In genomic region chr6:52388790-52389189, GRCh38 we compare ENCODE assay signal across 11 cellular contexts. TPM values are rescaled to one million over a fixed set of nuclear protein-coding genes. Genes with fewer than 3 reads are reported as not detected.
DNase-seq lines count a peak whose midpoint lies in the region; ATAC-seq, FAIRE-seq and TF ChIP-seq lines count a peak whose summit lies in the region.
"Had no signal": no experiment of that assay in that cellular context is flagged by ENCODE, and none has a peak within 500 bp of the region (broad histone marks: within the 10 kb centered on the region; RNA-seq: fewer than 3 reads in every experiment).

No MANE protein-coding gene starts in this region.

- H4K20me1 ChIP-seq in OCI-LY1 (ENCODE audit: insufficient read depth, low read length) = no peaks in the 10 kb centered on the region

- no peaks in the 10 kb centered on the region for H3K9me2 ChIP-seq in OCI-LY1 (ENCODE audit: low read depth, low read length)

- no peak overlapping the region for H2AFZ ChIP-seq in OCI-LY1 (ENCODE audit: low read length)

- H3K4me3 ChIP-seq in OCI-LY1 (ENCODE audit: low read depth, low read length, poor library complexity, severe bottlenecking) = no peak overlapping the region
- no peak overlapping the region for H3K4me3 ChIP-seq in choroid plexus epithelial cell (ENCODE audit: low read depth, low read length)
- H3K4me3 ChIP-seq in aorta (ENCODE audit: low read length in 2 of 2) = no peak overlapping the region
- H3K4me3 ChIP-seq: cardiac muscle cell had no signal

- no peak overlapping the region; the same call in 1 of the 2 replicates for H3K4me2 ChIP-seq in OCI-LY1 (ENCODE audit: low read length)

- peak; percentile 26 for FAIRE-seq in GM18507 (lab: Jason Lieb, UNC)

- DNase-seq in GM18507 (ENCODE audit: extremely low spot score, insufficient read length, low read depth) = no peak
- peak; percentile 25 for DNase-seq in choroid plexus epithelial cell (ENCODE audit: low read depth)
- peak; percentile 86 for DNase-seq in pons (ENCODE audit: low spot score)
- no peak for DNase-seq in aorta
- DNase-seq in activated CD8-positive, alpha-beta memory T cell treated with anti-CD3 and anti-CD28 coated beads, Interleukin-2, amount 50 U/mL, for 48 hours = no peak
- DNase-seq: activated T-cell treated with anti-CD3 and anti-CD28 coated beads, Interleukin-2, amount 50 U/mL, for 4 hours; stimulated activated CD4-positive, alpha-beta T cell treated with anti-CD3 and anti-CD28 coated beads, Interleukin-15, amount 100 ng/mL, for 24 hours had no signal

- H3K9me3 ChIP-seq in OCI-LY1 (ENCODE audit: low read length) = no peaks in the 10 kb centered on the region
- H3K9me3 ChIP-seq in aorta (ENCODE audit: control insufficient read depth, low read length) = no peaks in the 10 kb centered on the region

- peaks cover 28% of the 10 kb centered on the region for H3K4me1 ChIP-seq in OCI-LY1 (ENCODE audit: insufficient read depth, low read length, severe bottlenecking)
- no peaks in the 10 kb centered on the region for H3K4me1 ChIP-seq in aorta (ENCODE audit: control insufficient read depth in 1 of 2, insufficient read depth in 2 of 2, low read length in 2 of 2)

- no peak overlapping the region for H3K9ac ChIP-seq in OCI-LY1 (ENCODE audit: low read length)

- no peak for ATAC-seq in aorta (ENCODE audit: low FRiP score)
- ATAC-seq in HG03159 (IDR thresholded peaks at IDR 0.05; ENCODE audit: unreplicated experiment) = no peak
- ATAC-seq: stimulated activated memory B cell treated with anti-CD40 and anti-IgM and Interleukin-4, amounts not matched to agents 10 μg/mL and 1 μg/mL and 100 μg/mL, for 72 hours had no signal

- TF ChIP-seq CTCF in OCI-LY1 (IDR thresholded peaks at IDR 0.05; ENCODE audit: low read length) (no peak), choroid plexus epithelial cell (conservative IDR thresholded peaks at IDR 0.05; ENCODE audit: low read depth, low read length) (no peak)

- H3K27ac ChIP-seq in OCI-LY1 (ENCODE audit: low read depth, low read length, poor library complexity, severe bottlenecking) = peak overlapping the region; percentile 87
- no peak overlapping the region for H3K27ac ChIP-seq in aorta (ENCODE audit: low read depth in 1 of 2, low read length in 2 of 2)
- H3K27ac ChIP-seq: cardiac muscle cell had no signal

- H3K36me3 ChIP-seq in OCI-LY1 (ENCODE audit: insufficient read depth, low read length) (no peaks in the 10 kb centered on the region; the same call in 1 of the 2 replicates), aorta (ENCODE audit: control insufficient read depth in 1 of 2, insufficient read depth in 2 of 2, low read length in 1 of 2) (no peaks in the 10 kb centered on the region)
- H3K36me3 ChIP-seq: cardiac muscle cell had no signal

- H3K27me3 ChIP-seq in OCI-LY1 (ENCODE audit: insufficient read depth, low read length) = no peaks in the 10 kb centered on the region
- no peaks in the 10 kb centered on the region for H3K27me3 ChIP-seq in aorta (ENCODE audit: control insufficient read depth in 1 of 2, insufficient read depth in 2 of 2, low read length in 1 of 2)
- H3K27me3 ChIP-seq: cardiac muscle cell had no signal

- intact Hi-C loops in aorta (cut with DNase I) = no loop called here

- H3F3A ChIP-seq in OCI-LY1 (ENCODE audit: insufficient read depth, low read length) = no peaks in the 10 kb centered on the region

- H3K79me2 ChIP-seq in OCI-LY1 (ENCODE audit: insufficient read depth, low read length) = no peaks in the 10 kb centered on the region

- 82% methylated on average over 4 of the region's 4 CpGs for WGBS in aorta, 2 donors

RNA-seq across cellular contexts. Expression of gene PAQR8, which starts 26.8 kb away (rescaled TPM):
- total RNA-seq in aorta = 1 to 10 TPM; 2.5 to 6.5 TPM
- 1 to 10 TPM; 1.7 to 4.8 TPM for polyA plus RNA-seq in aorta

RNA-seq across cellular contexts. Expression of gene EFHC1, which starts 31.4 kb away (rescaled TPM):
- 10 to 100 TPM; 13.2 to 29.0 TPM for total RNA-seq in aorta
- polyA plus RNA-seq in aorta = 10 to 100 TPM in 1 of 2 donors, 1 to 10 TPM in 1; 3.0 to 51.5 TPM

Comparison
In these comparisons a context has a peak if more than half of its experiments do, and no peak if none do; other contexts are left out.
1. DNase-seq: peak in choroid plexus epithelial cell (single experiment) and pons (single experiment); none in GM18507 (single experiment), aorta (0 of 2) and activated CD8-positive, alpha-beta memory T cell treated with anti-CD3 and anti-CD28 coated beads, Interleukin-2, amount 50 U/mL, for 48 hours (single experiment).